Comparison of ENCODE assay signal across 8 cellular contexts in genomic region chr16:14486520-14487303, GRCh38.
DNase-seq lines count a peak whose midpoint lies in the region; ATAC-seq, FAIRE-seq and TF ChIP-seq lines count a peak whose summit lies in the region.

No MANE protein-coding gene starts in this region.

- no peaks in the 10 kb centered on the region for H3K27me3 Mint-ChIP-seq in immature natural killer cell (ENCODE audit: low read depth in 3 of 3)
- H3K27me3 Mint-ChIP-seq in activated T-cell treated with anti-CD3 and anti-CD28 coated beads, Interleukin-2, amount 50 U/mL, for 72 hours (ENCODE audit: low read depth) = no peaks in the 10 kb centered on the region

- 36 to 39% (median 38%) methylated on average over 20 of the region's 20 CpGs for WGBS in small intestine, 3 donors

- H3K4me3 ChIP-seq in bronchial epithelial cell (ENCODE audit: low read depth, low read length) (no peak overlapping the region), small intestine (ENCODE audit: low read depth in 1 of 2, low read length in 2 of 2) (no peak overlapping the region)

- FAIRE-seq in bronchial epithelial cell (lab: Jason Lieb, UNC) = peak; percentile 100
- peak; percentile 97 for FAIRE-seq in small intestine (lab: Jason Lieb, UNC)

- ATAC-seq in activated T-cell treated with anti-CD3 and anti-CD28 coated beads, Interleukin-2, amount 50 U/mL, for 72 hours (replicated peaks in 1 of 2) = no peak

- DNase-seq in DMS153 treated with DMSO at 0.1 percent for 48 hours (lab: John Stamatoyannopoulos, UW; ENCODE audit: unreplicated experiment) (peak; percentile 42), NCI-H2227 treated with DMSO at 0.1 percent for 48 hours (lab: John Stamatoyannopoulos, UW) (peak; percentile 58), bronchial epithelial cell (ENCODE audit: low read depth) (peak; percentile 86), iPS-NIHi7 (ENCODE audit: extremely low spot score) (peak; percentile 72), small intestine (peak; percentile 89), immature natural killer cell (no peak), activated gamma-delta T cell (lab: John Stamatoyannopoulos, UW) (no peak)
- no peak for DNase-seq in activated T-cell treated with anti-CD3 and anti-CD28 coated beads, Interleukin-2, amount 50 U/mL, for 72 hours

- H3K4me1 ChIP-seq in small intestine (ENCODE audit: control insufficient read depth in 2 of 2, insufficient read depth in 1 of 2, low read depth in 1 of 2, low read length in 1 of 2) = peaks cover 0 to 5% of the 10 kb centered on the region in 2 donors

- peaks cover 12 to 18% of the 10 kb centered on the region in 2 donors for H3K4me1 Mint-ChIP-seq in immature natural killer cell
- H3K4me1 Mint-ChIP-seq in activated T-cell treated with anti-CD3 and anti-CD28 coated beads, Interleukin-2, amount 50 U/mL, for 72 hours (ENCODE audit: low read depth) = peaks cover 17% of the 10 kb centered on the region

- no peaks in the 10 kb centered on the region for H3K27me3 ChIP-seq in bronchial epithelial cell (ENCODE audit: control insufficient read depth, insufficient read depth, low read length)
- H3K27me3 ChIP-seq in small intestine (ENCODE audit: control insufficient read depth in 2 of 2, insufficient read depth in 2 of 2, low read length in 2 of 2) = no peaks in the 10 kb centered on the region

- no peak overlapping the region for H3K4me3 Mint-ChIP-seq in immature natural killer cell
- H3K4me3 Mint-ChIP-seq in activated T-cell treated with anti-CD3 and anti-CD28 coated beads, Interleukin-2, amount 50 U/mL, for 72 hours = no peak overlapping the region

- no peaks in the 10 kb centered on the region for H3K9me3 Mint-ChIP-seq in immature natural killer cell
- H3K9me3 Mint-ChIP-seq in activated T-cell treated with anti-CD3 and anti-CD28 coated beads, Interleukin-2, amount 50 U/mL, for 72 hours = no peaks in the 10 kb centered on the region

- H3K27ac Mint-ChIP-seq in immature natural killer cell = no peak overlapping the region
- H3K27ac Mint-ChIP-seq in activated T-cell treated with anti-CD3 and anti-CD28 coated beads, Interleukin-2, amount 50 U/mL, for 72 hours = no peak overlapping the region

- H3K9me3 ChIP-seq in small intestine (ENCODE audit: control insufficient read depth, low read depth) = no peaks in the 10 kb centered on the region

- H3K36me3 ChIP-seq in bronchial epithelial cell (ENCODE audit: control insufficient read depth, insufficient read depth, low read length) = peaks cover 2% of the 10 kb centered on the region
- H3K36me3 ChIP-seq in small intestine (ENCODE audit: control insufficient read depth in 2 of 2, insufficient read depth in 2 of 2, low read length in 2 of 2) = peaks cover 0 to 4% of the 10 kb centered on the region in 2 donors

- TF ChIP-seq CTCF in bronchial epithelial cell (IDR thresholded peaks at IDR 0.05; ENCODE audit: insufficient read depth, low read length, severe bottlenecking) = no peak

- peaks cover 1 to 8% (median 3%) of the 10 kb centered on the region in 3 donors for H3K36me3 Mint-ChIP-seq in immature natural killer cell
- H3K36me3 Mint-ChIP-seq in activated T-cell treated with anti-CD3 and anti-CD28 coated beads, Interleukin-2, amount 50 U/mL, for 72 hours (ENCODE audit: insufficient read depth in 2 of 2) = peaks cover 0 to 5% of the 10 kb centered on the region in 2 donors

- H3K27ac ChIP-seq in small intestine (ENCODE audit: low read depth in 1 of 2, low read length in 1 of 2) = no peak overlapping the region

Comparison
In these comparisons a context has a peak if more than half of its experiments do, and no peak if none do; other contexts are left out.
1. DNase-seq: peak in DMS153 treated with DMSO at 0.1 percent for 48 hours (single experiment), NCI-H2227 treated with DMSO at 0.1 percent for 48 hours (single experiment), bronchial epithelial cell (single experiment), iPS-NIHi7 (single experiment) and small intestine (single experiment); none in immature natural killer cell (0 of 3), activated gamma-delta T cell (single experiment) and activated T-cell treated with anti-CD3 and anti-CD28 coated beads, Interleukin-2, amount 50 U/mL, for 72 hours (0 of 2).